Comparison of ENCODE assay signal across 17 cellular contexts in the genomic region with DNA sequence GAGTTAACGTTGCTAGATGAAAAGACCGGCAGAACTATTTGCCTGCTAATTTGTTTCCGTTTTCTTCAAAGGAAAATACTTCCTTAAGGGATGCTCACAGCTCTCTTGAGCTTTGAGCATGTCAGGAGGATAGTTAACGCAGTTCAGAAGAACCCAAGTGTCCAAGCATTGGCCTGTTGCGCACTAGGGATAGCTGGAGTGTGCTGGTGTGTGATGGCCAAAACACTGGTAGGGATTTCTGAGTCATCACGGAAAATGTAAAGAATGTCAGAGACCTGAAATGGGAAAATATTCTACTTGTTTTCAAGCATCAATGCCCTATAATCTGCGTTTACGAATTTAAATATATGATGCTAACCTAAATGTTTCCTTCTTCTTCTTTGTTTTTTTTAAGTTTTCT.
"Had no signal": no experiment of that assay in that cellular context is flagged by ENCODE, and none has a peak within 500 bp of the region (broad histone marks: within the 10 kb centered on the region; RNA-seq: fewer than 3 reads in every experiment).

No MANE protein-coding gene starts in this region.

- H3K27me3 ChIP-seq: colonic mucosa, tibial artery had no signal

- H3K36me3 ChIP-seq: colonic mucosa, lower lobe of right lung, tibial artery had no signal

- H3K4me1 ChIP-seq: colonic mucosa, lower lobe of right lung, tibial artery had no signal

- DNase-seq: activated CD4-positive, alpha-beta T cell treated with anti-CD3 and anti-CD28 coated beads, Interleukin-2, amount 10 ng/mL, durations not matched to agents 7 days and 5 days; activated CD4-positive, CD25-positive, alpha-beta regulatory T cell; activated naive CD4-positive, alpha-beta T cell; activated T-cell treated with anti-CD3 and anti-CD28 coated beads for 4 hours; caudate nucleus; colonic mucosa; effector CD4-positive, alpha-beta T cell; foreskin melanocyte; head of caudate nucleus; immature natural killer cell; left colon; lower lobe of right lung; naive B cell; retina; T-helper 2 cell; tibial artery had no signal

- H3K4me3 Mint-ChIP-seq: activated CD4-positive, alpha-beta T cell treated with anti-CD3 and anti-CD28 coated beads, Interleukin-2, amount 10 ng/mL, durations not matched to agents 7 days and 5 days; immature natural killer cell; naive B cell; stimulated activated memory B cell treated with anti-CD40 and anti-IgM and Interleukin-4, amounts not matched to agents 10 μg/mL and 1 μg/mL and 100 μg/mL, for 72 hours had no signal

- H3K9me3 ChIP-seq: colonic mucosa, lower lobe of right lung, tibial artery had no signal

- H3K27me3 Mint-ChIP-seq: activated CD4-positive, alpha-beta T cell treated with anti-CD3 and anti-CD28 coated beads, Interleukin-2, amount 10 ng/mL, durations not matched to agents 7 days and 5 days; naive B cell; stimulated activated memory B cell treated with anti-CD40 and anti-IgM and Interleukin-4, amounts not matched to agents 10 μg/mL and 1 μg/mL and 100 μg/mL, for 72 hours had no signal

- H3K4me1 Mint-ChIP-seq: immature natural killer cell had no signal

- H3K27ac Mint-ChIP-seq: activated CD4-positive, alpha-beta T cell treated with anti-CD3 and anti-CD28 coated beads, Interleukin-2, amount 10 ng/mL, durations not matched to agents 7 days and 5 days; immature natural killer cell; stimulated activated memory B cell treated with anti-CD40 and anti-IgM and Interleukin-4, amounts not matched to agents 10 μg/mL and 1 μg/mL and 100 μg/mL, for 72 hours had no signal

- H3K4me3 ChIP-seq: colonic mucosa, lower lobe of right lung, tibial artery had no signal

- H3K27ac ChIP-seq: colonic mucosa, lower lobe of right lung, tibial artery had no signal

- ATAC-seq: left colon; lower lobe of right lung; stimulated activated memory B cell treated with anti-CD40 and anti-IgM and Interleukin-4, amounts not matched to agents 10 μg/mL and 1 μg/mL and 100 μg/mL, for 72 hours had no signal
